In the genomic region with DNA sequence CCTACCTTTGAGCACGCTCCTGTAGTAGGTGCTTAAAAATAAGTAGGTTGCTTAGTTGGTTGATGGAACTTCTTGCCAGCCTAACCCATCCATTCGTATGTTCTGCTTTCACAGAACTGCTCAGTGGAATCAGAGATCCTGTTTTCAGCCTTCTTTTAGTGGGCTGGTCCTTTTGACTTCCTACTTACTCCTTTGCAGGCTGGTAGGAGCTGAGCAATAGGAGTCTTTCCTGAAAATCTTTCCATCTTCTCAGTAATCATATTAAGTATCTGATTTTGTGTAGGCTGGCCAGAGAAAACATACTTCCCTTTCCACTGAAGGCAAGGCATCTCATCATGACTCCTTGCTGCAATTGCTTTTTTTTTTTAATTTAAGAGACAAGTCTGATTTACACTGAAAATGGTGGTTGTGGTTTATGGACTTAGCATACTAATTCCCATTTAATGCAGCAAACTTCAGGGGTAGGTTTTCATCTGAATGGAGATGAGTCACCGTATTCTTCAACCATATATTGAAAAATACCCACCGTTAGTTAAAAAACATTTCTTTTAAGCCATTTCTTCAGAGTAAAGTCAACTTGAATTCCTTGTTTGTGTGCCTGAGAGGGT, we compare ENCODE assay signal across 14 cellular contexts.
A peak's percentile ranks its signal among the peaks of the same experiment; 100 is the strongest.
DNase-seq lines count a peak whose midpoint lies in the region; FAIRE-seq and TF ChIP-seq lines count a peak whose summit lies in the region.
"Had no signal": no experiment of that assay in that cellular context is flagged by ENCODE, and none has a peak within 500 bp of the region (broad histone marks: within the 10 kb centered on the region; RNA-seq: fewer than 3 reads in every experiment).

No MANE protein-coding gene starts in this region.

- H3K36me3 ChIP-seq in ACC112 (ENCODE audit: insufficient read depth, low read length) = no peaks in the 10 kb centered on the region
- H3K36me3 ChIP-seq: cardiac muscle cell had no signal

- peak overlapping the region; percentile 80 for H3K27ac Mint-ChIP-seq in dendritic cell treated with granulocyte-macrophage colony-stimulating factor and Interleukin-4, amounts not matched to agents 40 ng/mL and 50 ng/mL, for 4 days
- peak overlapping the region; percentile 93 for H3K27ac Mint-ChIP-seq in osteocyte (ENCODE audit: unreplicated experiment)
- H3K27ac Mint-ChIP-seq in activated CD4-positive, alpha-beta T cell treated with anti-CD3 and anti-CD28 coated beads, Interleukin-2, amount 10 ng/mL, durations not matched to agents 24 days and 14 days = no peak overlapping the region
- H3K27ac Mint-ChIP-seq: nephron progenitor cell, type B pancreatic cell had no signal

- H3K27me3 ChIP-seq in ACC112 (ENCODE audit: insufficient read depth, low read length) = no peaks in the 10 kb centered on the region

- peak overlapping the region; percentile 59 for H3K4me3 ChIP-seq in ACC112 (ENCODE audit: low read depth, low read length)
- H3K4me3 ChIP-seq: cardiac muscle cell had no signal

- H3K9me3 Mint-ChIP-seq in dendritic cell treated with granulocyte-macrophage colony-stimulating factor and Interleukin-4, amounts not matched to agents 40 ng/mL and 50 ng/mL, for 4 days = no peaks in the 10 kb centered on the region
- H3K9me3 Mint-ChIP-seq in osteocyte (ENCODE audit: unreplicated experiment) = peaks cover 5% of the 10 kb centered on the region
- peaks cover 6% of the 10 kb centered on the region for H3K9me3 Mint-ChIP-seq in activated CD4-positive, alpha-beta T cell treated with anti-CD3 and anti-CD28 coated beads, Interleukin-2, amount 10 ng/mL, durations not matched to agents 24 days and 14 days
- H3K9me3 Mint-ChIP-seq: nephron progenitor cell, type B pancreatic cell had no signal

- TF ChIP-seq CTCF in osteocyte (IDR thresholded peaks at IDR 0.05) = no peak

- peak overlapping the region; percentile 95 for H3K27ac ChIP-seq in ACC112 (ENCODE audit: low read depth, low read length)
- H3K27ac ChIP-seq: cardiac muscle cell had no signal

- peaks cover 68% of the 10 kb centered on the region for H3K4me1 Mint-ChIP-seq in dendritic cell treated with granulocyte-macrophage colony-stimulating factor and Interleukin-4, amounts not matched to agents 40 ng/mL and 50 ng/mL, for 4 days (ENCODE audit: low read depth)
- H3K4me1 Mint-ChIP-seq in osteocyte (ENCODE audit: unreplicated experiment) = peaks cover 64% of the 10 kb centered on the region
- H3K4me1 Mint-ChIP-seq in activated CD4-positive, alpha-beta T cell treated with anti-CD3 and anti-CD28 coated beads, Interleukin-2, amount 10 ng/mL, durations not matched to agents 24 days and 14 days = peaks cover 4% of the 10 kb centered on the region
- H3K4me1 Mint-ChIP-seq: nephron progenitor cell had no signal

- H3K4me1 ChIP-seq in ACC112 (ENCODE audit: control insufficient read depth, insufficient read depth, low read length, unreplicated experiment) = peaks cover 58% of the 10 kb centered on the region

- H2AFZ ChIP-seq in ACC112 (ENCODE audit: low read length, unreplicated experiment) = peak overlapping the region; percentile 84

- no peaks in the 10 kb centered on the region for H3K79me2 ChIP-seq in ACC112 (ENCODE audit: control insufficient read depth, insufficient read depth, low read length, unreplicated experiment)

- H3K4me3 Mint-ChIP-seq in dendritic cell treated with granulocyte-macrophage colony-stimulating factor and Interleukin-4, amounts not matched to agents 40 ng/mL and 50 ng/mL, for 4 days = no peak overlapping the region
- no peak overlapping the region for H3K4me3 Mint-ChIP-seq in osteocyte (ENCODE audit: unreplicated experiment)
- no peak overlapping the region for H3K4me3 Mint-ChIP-seq in activated CD4-positive, alpha-beta T cell treated with anti-CD3 and anti-CD28 coated beads, Interleukin-2, amount 10 ng/mL, durations not matched to agents 24 days and 14 days
- H3K4me3 Mint-ChIP-seq: nephron progenitor cell, type B pancreatic cell had no signal

- H3K27me3 Mint-ChIP-seq in dendritic cell treated with granulocyte-macrophage colony-stimulating factor and Interleukin-4, amounts not matched to agents 40 ng/mL and 50 ng/mL, for 4 days = peaks cover 2% of the 10 kb centered on the region
- H3K27me3 Mint-ChIP-seq in osteocyte (ENCODE audit: unreplicated experiment) = no peaks in the 10 kb centered on the region
- peaks cover 11% of the 10 kb centered on the region for H3K27me3 Mint-ChIP-seq in activated CD4-positive, alpha-beta T cell treated with anti-CD3 and anti-CD28 coated beads, Interleukin-2, amount 10 ng/mL, durations not matched to agents 24 days and 14 days

- peak; percentile 44 for DNase-seq in RCC 7860 (ENCODE audit: low spot score)
- no peak for DNase-seq in osteocyte (ENCODE audit: extremely low spot score, unreplicated experiment)
- no peak for DNase-seq in germinal center (ENCODE audit: low spot score)
- no peak for DNase-seq in T-helper 1 cell
- DNase-seq in T-helper 9 cell = no peak
- no peak for DNase-seq in activated CD4-positive, alpha-beta T cell treated with anti-CD3 and anti-CD28 coated beads, Interleukin-2, amount 10 ng/mL, durations not matched to agents 24 days and 14 days
- DNase-seq: activated CD4-positive, alpha-beta T cell treated with anti-CD3 and anti-CD28 coated beads, Interleukin-2, amount 50 U/mL, for 4 hours; Karpas-422; nephron progenitor cell had no signal

- intact Hi-C loops in dendritic cell treated with granulocyte-macrophage colony-stimulating factor and Interleukin-4, amounts not matched to agents 40 ng/mL and 50 ng/mL, for 4 days (cut with micrococcal nuclease) = loop anchor here (5.0 kb wide), 2 partner anchors 35 to 275 kb away; no protein-coding TSS in a partner anchor
- intact Hi-C loops in activated CD4-positive, alpha-beta T cell treated with anti-CD3 and anti-CD28 coated beads, Interleukin-2, amount 10 ng/mL, durations not matched to agents 24 days and 14 days (cut with micrococcal nuclease) = no loop called here

- FAIRE-seq in RCC 7860 (lab: Jason Lieb, UNC) = peak; percentile 73
- FAIRE-seq: islet of Langerhans had no signal

- no peaks in the 10 kb centered on the region for H3K36me3 Mint-ChIP-seq in dendritic cell treated with granulocyte-macrophage colony-stimulating factor and Interleukin-4, amounts not matched to agents 40 ng/mL and 50 ng/mL, for 4 days (ENCODE audit: low read depth)
- peaks cover 2% of the 10 kb centered on the region for H3K36me3 Mint-ChIP-seq in osteocyte (ENCODE audit: unreplicated experiment)
- no peaks in the 10 kb centered on the region for H3K36me3 Mint-ChIP-seq in activated CD4-positive, alpha-beta T cell treated with anti-CD3 and anti-CD28 coated beads, Interleukin-2, amount 10 ng/mL, durations not matched to agents 24 days and 14 days (ENCODE audit: low read depth)
- H3K36me3 Mint-ChIP-seq: type B pancreatic cell had no signal
